ENCODE assay signal across 20 cellular contexts in genomic region chrX:14923761-14924160, GRCh38. TPM values are rescaled to one million over a fixed set of nuclear protein-coding genes. Genes with fewer than 3 reads are reported as not detected.
DNase-seq lines count a peak whose midpoint lies in the region; ATAC-seq, FAIRE-seq and TF ChIP-seq lines count a peak whose summit lies in the region.
"Had no signal": no experiment of that assay in that cellular context is flagged by ENCODE, and none has a peak within 500 bp of the region (broad histone marks: within the 10 kb centered on the region; RNA-seq: fewer than 3 reads in every experiment).

No MANE protein-coding gene starts in this region.

- H2AK5ac ChIP-seq in mesenchymal stem cell (ENCODE audit: low read length, severe bottlenecking): no peak overlapping the region

- peak overlapping the region; percentile 93 for H3K27ac Mint-ChIP-seq in HFFc6
- H3K27ac Mint-ChIP-seq in astrocyte (ENCODE audit: unreplicated experiment): peak overlapping the region; percentile 66
- H3K27ac Mint-ChIP-seq: CD4-positive, alpha-beta memory T cell had no signal

- H2BK15ac ChIP-seq in mesenchymal stem cell (ENCODE audit: low read depth, poor library complexity, severe bottlenecking): no peak overlapping the region

- no peaks in the 10 kb centered on the region for H3K79me2 ChIP-seq in astrocyte (ENCODE audit: insufficient read depth, low read length)

- H3K27me3 Mint-ChIP-seq in HFFc6 (ENCODE audit: insufficient read depth): no peaks in the 10 kb centered on the region
- H3K27me3 Mint-ChIP-seq in astrocyte (ENCODE audit: low read depth, unreplicated experiment): no peaks in the 10 kb centered on the region
- H3K27me3 Mint-ChIP-seq: CD4-positive, alpha-beta memory T cell had no signal

- FAIRE-seq in astrocyte (lab: Jason Lieb, UNC): no peak
- FAIRE-seq: GM12892, GM18507, HTR-8/SVneo had no signal

- H3K4me3 ChIP-seq in astrocyte (ENCODE audit: insufficient read depth, low read depth, low read length) (no peak overlapping the region), epithelial cell of esophagus (ENCODE audit: low read length) (no peak overlapping the region), neutrophil (ENCODE audit: low read depth in 1 of 2, low read length in 1 of 2) (no peak overlapping the region), mesenchymal stem cell (ENCODE audit: insufficient read depth in 1 of 2, low read depth in 1 of 2, low read length in 2 of 2) (no peak overlapping the region)
- H3K4me3 ChIP-seq: BLaER1, GM23248, HAP-1 had no signal

- no peak overlapping the region for H4K91ac ChIP-seq in mesenchymal stem cell (ENCODE audit: low read length)

- no peak overlapping the region for H3K14ac ChIP-seq in mesenchymal stem cell (ENCODE audit: low read length in 2 of 2)

- H3K4ac ChIP-seq in mesenchymal stem cell (ENCODE audit: low read depth in 1 of 2, low read length in 2 of 2): no peak overlapping the region

- H3K4me1 Mint-ChIP-seq in HFFc6 (ENCODE audit: low read depth): peaks cover 83% of the 10 kb centered on the region
- H3K4me1 Mint-ChIP-seq in astrocyte (ENCODE audit: low read depth, unreplicated experiment): peaks cover 12% of the 10 kb centered on the region
- H3K4me1 Mint-ChIP-seq: CD14-positive monocyte; CD4-positive, alpha-beta memory T cell had no signal

- H3K9ac ChIP-seq in astrocyte (ENCODE audit: low read length) (no peak overlapping the region), mesenchymal stem cell (ENCODE audit: low read length) (no peak overlapping the region)
- H3K9ac ChIP-seq: BLaER1, GM23248 had no signal

- no peak overlapping the region for H2BK12ac ChIP-seq in mesenchymal stem cell (ENCODE audit: low read length in 2 of 2)

- H3K36me3 ChIP-seq in astrocyte (ENCODE audit: insufficient read depth, low read length) (no peaks in the 10 kb centered on the region), neutrophil (peaks cover 26% of the 10 kb centered on the region), mesenchymal stem cell (ENCODE audit: control insufficient read depth in 1 of 2, insufficient read depth in 2 of 2, low read depth in 1 of 2, low read length in 2 of 2) (peaks cover 0 to 5% of the 10 kb centered on the region in 2 experiments)
- H3K36me3 ChIP-seq: BLaER1, HAP-1 had no signal

- H3K27me3 ChIP-seq in astrocyte (ENCODE audit: insufficient read depth, low read length) (no peaks in the 10 kb centered on the region), neutrophil (no peaks in the 10 kb centered on the region), mesenchymal stem cell (ENCODE audit: control insufficient read depth in 1 of 2, insufficient read depth in 1 of 2, low read length in 2 of 2) (no peaks in the 10 kb centered on the region)

- no peak overlapping the region for H2BK5ac ChIP-seq in mesenchymal stem cell (ENCODE audit: low read depth, low read length, poor library complexity, severe bottlenecking)

- H4K8ac ChIP-seq in mesenchymal stem cell (ENCODE audit: low read length): no peak overlapping the region

- H3K4me3 Mint-ChIP-seq in HFFc6: no peak overlapping the region
- no peak overlapping the region for H3K4me3 Mint-ChIP-seq in astrocyte (ENCODE audit: unreplicated experiment)
- H3K4me3 Mint-ChIP-seq: CD14-positive monocyte; CD4-positive, alpha-beta memory T cell had no signal

- H3K27ac ChIP-seq in astrocyte (ENCODE audit: low read depth, low read length) (no peak overlapping the region), neutrophil (peak overlapping the region; percentile 31), mesenchymal stem cell (ENCODE audit: low read length, poor library complexity, severe bottlenecking) (no peak overlapping the region)
- H3K27ac ChIP-seq: BLaER1, HL-60 had no signal

- H3K4me1 ChIP-seq in astrocyte (ENCODE audit: insufficient read depth, low read length) (peaks cover 17% of the 10 kb centered on the region), neutrophil (ENCODE audit: control insufficient read depth in 1 of 2, insufficient read depth in 1 of 2, low read depth in 1 of 2, low read length in 1 of 2) (no peaks in the 10 kb centered on the region), mesenchymal stem cell (ENCODE audit: control insufficient read depth, insufficient read depth, low read depth, low read length) (peaks cover 2% of the 10 kb centered on the region)
- H3K4me1 ChIP-seq: BLaER1, HAP-1 had no signal

- no peaks in the 10 kb centered on the region for H3K9me3 ChIP-seq in astrocyte (ENCODE audit: insufficient read depth, low read depth, low read length)
- H3K9me3 ChIP-seq in neutrophil: no peaks in the 10 kb centered on the region
- no peaks in the 10 kb centered on the region for H3K9me3 ChIP-seq in mesenchymal stem cell (ENCODE audit: control insufficient read depth, low read length)
- H3K9me3 ChIP-seq: BLaER1, HAP-1 had no signal

- TF ChIP-seq CTCF in HFFc6 (IDR thresholded peaks at IDR 0.05) (no peak), astrocyte (IDR thresholded peaks at IDR 0.05; ENCODE audit: insufficient read depth, low read depth, low read length) (no peak), epithelial cell of esophagus (IDR thresholded peaks at IDR 0.05; ENCODE audit: insufficient read depth, low read depth, low read length, missing control alignments) (no peak), neutrophil (IDR thresholded peaks at IDR 0.05) (no peak)

- H3K36me3 Mint-ChIP-seq in HFFc6 (ENCODE audit: low read depth) (peaks cover 7% of the 10 kb centered on the region; the same call in 1 of the 2 replicates), astrocyte (ENCODE audit: low read depth, unreplicated experiment) (no peaks in the 10 kb centered on the region)

- no peak overlapping the region for H3K4me2 ChIP-seq in astrocyte (ENCODE audit: low read length)
- H3K4me2 ChIP-seq in mesenchymal stem cell (ENCODE audit: low read length, poor library complexity, severe bottlenecking): no peak overlapping the region
- H3K4me2 ChIP-seq: BLaER1 had no signal

- no peaks in the 10 kb centered on the region for H3K79me1 ChIP-seq in mesenchymal stem cell (replicated peaks; ENCODE audit: low read length, poor library complexity, severe bottlenecking)

- no peak for DNase-seq in HFFc6
- DNase-seq in astrocyte (ENCODE audit: low read depth): no peak
- DNase-seq in epithelial cell of esophagus (ENCODE audit: low read depth): peak; percentile 65
- no peak for DNase-seq in SHP77 treated with DMSO at 0.1 percent for 48 hours (lab: John Stamatoyannopoulos, UW)
- DNase-seq in mesenchymal stem cell: no peak
- DNase-seq: 8988T; CD4-positive, alpha-beta memory T cell; DMS153; DMS79; GDM1; GM23248 had no signal

- WGBS in mesenchymal stem cell: 100% methylated on average over 2 of the region's 4 CpGs

- no peaks in the 10 kb centered on the region for H3K9me3 Mint-ChIP-seq in HFFc6
- no peaks in the 10 kb centered on the region for H3K9me3 Mint-ChIP-seq in astrocyte (ENCODE audit: unreplicated experiment)
- H3K9me3 Mint-ChIP-seq: CD14-positive monocyte; CD4-positive, alpha-beta memory T cell had no signal

- ATAC-seq in HG02678 (IDR thresholded peaks at IDR 0.05; ENCODE audit: unreplicated experiment): no peak

- H3K18ac ChIP-seq in mesenchymal stem cell (ENCODE audit: low read depth in 1 of 2, low read length in 2 of 2): no peak overlapping the region

- no peak overlapping the region for H2BK120ac ChIP-seq in mesenchymal stem cell (ENCODE audit: low read depth, low read length)

- no peak overlapping the region for H2AFZ ChIP-seq in astrocyte (ENCODE audit: low read depth, low read length)
- no peak overlapping the region for H2AFZ ChIP-seq in mesenchymal stem cell (ENCODE audit: low read depth, low read length)
- H2AFZ ChIP-seq: GM23248 had no signal

- no peaks in the 10 kb centered on the region for H4K20me1 ChIP-seq in astrocyte (ENCODE audit: insufficient read depth, low read length)
- H4K20me1 ChIP-seq: BLaER1 had no signal

- no peak overlapping the region for H3K23ac ChIP-seq in mesenchymal stem cell (ENCODE audit: low read length in 2 of 2)

RNA-seq across cellular contexts. Expression of gene MOSPD2, which starts 50.5 kb away (rescaled TPM):
- total RNA-seq in HFFc6 (2021; fragmentation: NEBNext Ultra II Directional; extraction: Animal tissue kit (Norgen Biotek cat#: 25700)): 10 to 100 TPM; 22.0 to 28.2 (median 25.1) TPM
- total RNA-seq in astrocyte: 13.9 and 14.6 TPM in 2 replicates
- polyA plus RNA-seq in mesenchymal stem cell (2013, experiment 1 of 2): 22.0 TPM
- polyA plus RNA-seq in mesenchymal stem cell (2013, experiment 2 of 2): 22.6 TPM

RNA-seq across cellular contexts. Expression of gene FANCB, which starts 50.9 kb away (rescaled TPM):
- total RNA-seq in HFFc6 (2021; fragmentation: NEBNext Ultra II Directional; extraction: Animal tissue kit (Norgen Biotek cat#: 25700)): 1 to 10 TPM; 6.6 to 10.0 (median 8.7) TPM
- 1.9 and 2.8 TPM in 2 replicates for total RNA-seq in astrocyte
- 0.81 TPM for polyA plus RNA-seq in mesenchymal stem cell (2013, experiment 1 of 2)
- polyA plus RNA-seq in mesenchymal stem cell (2013, experiment 2 of 2): 0.68 TPM
